Comparison of ENCODE assay signal across 17 cellular contexts in genomic region chr19:55390461-55390880, GRCh38. TPM values are rescaled to one million over a fixed set of nuclear protein-coding genes. Genes with fewer than 3 reads are reported as not detected.
DNase-seq lines count a peak whose midpoint lies in the region; ATAC-seq and TF ChIP-seq lines count a peak whose summit lies in the region.
"Had no signal": no experiment of that assay in that cellular context is flagged by ENCODE, and none has a peak within 500 bp of the region (broad histone marks: within the 10 kb centered on the region; RNA-seq: fewer than 3 reads in every experiment).

No MANE protein-coding gene starts in this region.

- no peak overlapping the region for H2AFZ ChIP-seq in GM23338

- H3K4me3 Mint-ChIP-seq in GM23338 (no peak overlapping the region; the same call in 2 of the 3 replicates), immature natural killer cell (no peak overlapping the region)
- H3K4me3 Mint-ChIP-seq: dendritic cell treated with granulocyte-macrophage colony-stimulating factor and Interleukin-4, amounts not matched to agents 40 ng/mL and 50 ng/mL, for 4 days had no signal

- H3K36me3 ChIP-seq in GM23338 (ENCODE audit: insufficient read depth) (peaks cover 11% of the 10 kb centered on the region; the same call in 1 of the 2 replicates), WERI-Rb-1 (peaks cover 57% of the 10 kb centered on the region)

- H3K4me1 ChIP-seq in GM23338 (ENCODE audit: insufficient read depth): peaks cover 66% of the 10 kb centered on the region

- H3K27me3 ChIP-seq in GM23338 (ENCODE audit: insufficient read depth): no peaks in the 10 kb centered on the region
- no peaks in the 10 kb centered on the region for H3K27me3 ChIP-seq in WERI-Rb-1 (ENCODE audit: insufficient read depth, low read depth, severe bottlenecking)
- H3K27me3 ChIP-seq: SJSA1, transverse colon had no signal

- no peaks in the 10 kb centered on the region for H3K9me2 ChIP-seq in GM23338 (ENCODE audit: insufficient read depth)

- peaks cover 57% of the 10 kb centered on the region for H3F3A ChIP-seq in GM23338 (replicated peaks; ENCODE audit: low read depth)

- DNase-seq in DMS53 (lab: John Stamatoyannopoulos, UW): peak; percentile 43
- DNase-seq in DMS53 treated with DMSO at 0.1 percent for 48 hours (lab: John Stamatoyannopoulos, UW; ENCODE audit: unreplicated experiment): no peak
- peak; percentile 57 for DNase-seq in GM23338 (ENCODE audit: low spot score)
- DNase-seq in WERI-Rb-1: peak; percentile 80
- no peak for DNase-seq in immature natural killer cell
- DNase-seq in iPS-NIHi11 (ENCODE audit: low spot score): no peak
- no peak for DNase-seq in AG20443 (ENCODE audit: low spot score)
- DNase-seq in UCSD-AML1 (lab: John Stamatoyannopoulos, UW; ENCODE audit: unreplicated experiment): no peak
- DNase-seq: activated CD4-positive, alpha-beta T cell treated with anti-CD3 and anti-CD28 coated beads for 4 hours; activated naive CD4-positive, alpha-beta T cell treated with anti-CD3 and anti-CD28 coated beads, Interleukin-2, amount 50 U/mL, for 16 hours; GF-D8; kidney; NCI-H1092; transverse colon had no signal

- H3K4me3 ChIP-seq in GM23338: no peak overlapping the region
- H3K4me3 ChIP-seq in WERI-Rb-1 (ENCODE audit: low read depth, low read length): no peak overlapping the region
- H3K4me3 ChIP-seq: SJSA1, transverse colon had no signal

- no peak overlapping the region; the same call in 1 of the 2 replicates for H3K4me2 ChIP-seq in GM23338

- H3K79me2 ChIP-seq in GM23338 (replicated peaks; ENCODE audit: insufficient read depth): peaks cover 28% of the 10 kb centered on the region

- H3K4me1 Mint-ChIP-seq in GM23338: peaks cover 69% of the 10 kb centered on the region
- peaks cover 39 to 55% of the 10 kb centered on the region in 2 donors for H3K4me1 Mint-ChIP-seq in immature natural killer cell

- H3K27ac Mint-ChIP-seq in GM23338 (peak overlapping the region; percentile 26; the same call in 1 of the 2 replicates), immature natural killer cell (peak overlapping the region in 4 of 6 donors; percentile 12 to 60 (median 16))
- H3K27ac Mint-ChIP-seq: dendritic cell treated with granulocyte-macrophage colony-stimulating factor and Interleukin-4, amounts not matched to agents 40 ng/mL and 50 ng/mL, for 4 days had no signal

- H3K9me3 Mint-ChIP-seq in GM23338 (no peaks in the 10 kb centered on the region; the same call in 2 of the 3 replicates), immature natural killer cell (no peaks in the 10 kb centered on the region)
- H3K9me3 Mint-ChIP-seq: dendritic cell treated with granulocyte-macrophage colony-stimulating factor and Interleukin-4, amounts not matched to agents 40 ng/mL and 50 ng/mL, for 4 days had no signal

- H4K20me1 ChIP-seq in GM23338 (replicated peaks; ENCODE audit: insufficient read depth): peaks cover 40% of the 10 kb centered on the region

- H3K9me3 ChIP-seq in WERI-Rb-1 (ENCODE audit: severe bottlenecking): no peaks in the 10 kb centered on the region
- H3K9me3 ChIP-seq: SJSA1, transverse colon had no signal

- H3K36me3 Mint-ChIP-seq in GM23338 (ENCODE audit: low read depth) (peaks cover 54% of the 10 kb centered on the region), immature natural killer cell (peaks cover 0 to 21% (median 8%) of the 10 kb centered on the region in 3 donors)

- H3K27ac ChIP-seq in GM23338 (ENCODE audit: low read depth): peak overlapping the region; percentile 15; the same call in 1 of the 2 replicates
- peak overlapping the region; percentile 30 for H3K27ac ChIP-seq in WERI-Rb-1
- H3K27ac ChIP-seq: SJSA1, transverse colon had no signal

- peak; percentile 6 for ATAC-seq in GM23338

- H3K27me3 Mint-ChIP-seq in GM23338 (ENCODE audit: insufficient read depth, low read depth, poor library complexity) (peaks cover 45% of the 10 kb centered on the region), immature natural killer cell (ENCODE audit: low read depth in 3 of 3) (peaks cover 9 to 24% (median 12%) of the 10 kb centered on the region in 3 donors)
- H3K27me3 Mint-ChIP-seq: dendritic cell treated with granulocyte-macrophage colony-stimulating factor and Interleukin-4, amounts not matched to agents 40 ng/mL and 50 ng/mL, for 4 days had no signal

- TF ChIP-seq CTCF in GM23338 (conservative IDR thresholded peaks at IDR 0.05; ENCODE audit: low read depth in 2 of 2) (no peak), WERI-Rb-1 (IDR thresholded peaks at IDR 0.05; ENCODE audit: low read depth, low read length) (no peak)

TF ChIP-seq in GM23338, 12 proteins besides CTCF, POLR2A, EP300 and RAD21 (continues in another document):
- TF ChIP-seq ZNF114 (CRISPR knock-in tag; IDR thresholded peaks at IDR 0.05): no peak
- no peak for TF ChIP-seq CREB1 (CRISPR knock-in tag; IDR thresholded peaks at IDR 0.05; ENCODE audit: low read depth)
- no peak for TF ChIP-seq EZH2 (IDR thresholded peaks at IDR 0.05; ENCODE audit: low read depth, unreplicated experiment)
- no peak for TF ChIP-seq REST (IDR thresholded peaks at IDR 0.05; ENCODE audit: unreplicated experiment)
- no peak for TF ChIP-seq JUNB (IDR thresholded peaks at IDR 0.05; ENCODE audit: unreplicated experiment)
- no peak for TF ChIP-seq NANOG (IDR thresholded peaks at IDR 0.05; ENCODE audit: borderline replicate concordance)
- TF ChIP-seq ZNF331 (CRISPR knock-in tag; IDR thresholded peaks at IDR 0.05; ENCODE audit: low read depth): no peak
- TF ChIP-seq EZH2phosphoT487 (IDR thresholded peaks at IDR 0.05; ENCODE audit: unreplicated experiment): no peak

RNA-seq across cellular contexts. Expression of gene RPL28, which starts 4.7 kb away (rescaled TPM):
- 463 and 737 TPM in 2 replicates for total RNA-seq in GM23338 (2014; rRNA removed; shearing (Covaris generic))
- 1,528 and 1,802 TPM in 2 replicates for polyA plus RNA-seq in GM23338 (2016; fragmentation: Nextera tagmentation; extraction: Ambion mirVana)
- polyA plus RNA-seq in immature natural killer cell: 100 to 1,000 TPM; 118 to 365 (median 350) TPM

RNA-seq across cellular contexts. Expression of gene TMEM238, which starts 6.4 kb away (rescaled TPM):
- total RNA-seq in GM23338 (2014; rRNA removed; shearing (Covaris generic)): 4.1 and 7.5 TPM in 2 replicates
- polyA plus RNA-seq in GM23338 (2016; fragmentation: Nextera tagmentation; extraction: Ambion mirVana) (0.55 and 0.59 TPM in 2 replicates), immature natural killer cell (1 to 10 TPM in 1 of 3 donors, not detected in 2; 1.0 TPM)
- total RNA-seq: SJSA1 had no signal

RNA-seq across cellular contexts. Expression of gene TMEM190, which starts 13.8 kb away (rescaled TPM):
- not detected in 2 replicates for total RNA-seq in GM23338 (2014; rRNA removed; shearing (Covaris generic))
- polyA plus RNA-seq in GM23338 (2016; fragmentation: Nextera tagmentation; extraction: Ambion mirVana): 4.2 and 4.8 TPM in 2 replicates
- polyA plus RNA-seq in immature natural killer cell: not detected
- total RNA-seq: frontal cortex, kidney, SJSA1, transverse colon had no signal

RNA-seq across cellular contexts. Expression of gene UBE2S, which starts 17.1 kb away (rescaled TPM):
- 363 and 469 TPM in 2 replicates for total RNA-seq in GM23338 (2014; rRNA removed; shearing (Covaris generic))
- polyA plus RNA-seq in GM23338 (2016; fragmentation: Nextera tagmentation; extraction: Ambion mirVana) (523 and 533 TPM in 2 replicates), immature natural killer cell (10 to 100 TPM; 40.2 to 72.1 (median 47.0) TPM)

RNA-seq across cellular contexts. Expression of gene IL11, which starts 20.2 kb away (rescaled TPM):
- total RNA-seq in GM23338 (2014; rRNA removed; shearing (Covaris generic)): 1.1 and 2.2 TPM in 2 replicates
- 0.58 and 1.7 TPM in 2 replicates for polyA plus RNA-seq in GM23338 (2016; fragmentation: Nextera tagmentation; extraction: Ambion mirVana)
- polyA plus RNA-seq in immature natural killer cell: not detected

Comparison
In these comparisons a context has a peak if more than half of its experiments do, and no peak if none do; other contexts are left out.
1. DNase-seq: peak in DMS53 (single experiment), GM23338 (single experiment) and WERI-Rb-1 (single experiment); none in DMS53 treated with DMSO at 0.1 percent for 48 hours (single experiment), immature natural killer cell (0 of 3), iPS-NIHi11 (single experiment), AG20443 (single experiment) and UCSD-AML1 (single experiment).